Comparison of ENCODE assay signal across 25 cellular contexts in genomic region chr18:23718731-23719130, GRCh38. TPM values are rescaled to one million over a fixed set of nuclear protein-coding genes. Genes with fewer than 3 reads are reported as not detected.
DNase-seq lines count a peak whose midpoint lies in the region; ATAC-seq and TF ChIP-seq lines count a peak whose summit lies in the region.
"Had no signal": no experiment of that assay in that cellular context is flagged by ENCODE, and none has a peak within 500 bp of the region (broad histone marks: within the 10 kb centered on the region; RNA-seq: fewer than 3 reads in every experiment).

No MANE protein-coding gene starts in this region.

- H4K12ac ChIP-seq in trophoblast cell (ENCODE audit: low read depth, low read length): no peak overlapping the region

- H3K4me1 ChIP-seq in GM23248 (ENCODE audit: insufficient read depth) (peaks cover 52% of the 10 kb centered on the region), trophoblast cell (ENCODE audit: control insufficient read depth in 1 of 2, insufficient read depth in 2 of 2, low read length in 2 of 2) (peaks cover 6 to 8% of the 10 kb centered on the region in 2 experiments), hepatocyte (ENCODE audit: insufficient read depth) (peaks cover 27% of the 10 kb centered on the region), transverse colon (peaks cover 0 to 11% (median 4%) of the 10 kb centered on the region in 4 donors)
- H3K4me1 ChIP-seq: lower lobe of right lung had no signal

- H3K9me2 ChIP-seq in GM23248 (ENCODE audit: insufficient read depth): no peaks in the 10 kb centered on the region
- no peaks in the 10 kb centered on the region for H3K9me2 ChIP-seq in hepatocyte (replicated peaks; ENCODE audit: insufficient read depth)

- H4K8ac ChIP-seq in trophoblast cell (ENCODE audit: low read depth, low read length): no peak overlapping the region

- H3K27ac ChIP-seq in GM23248 (peak overlapping the region; percentile 96), trophoblast cell (ENCODE audit: low read depth, low read length) (no peak overlapping the region), hepatocyte (no peak overlapping the region), transverse colon (no peak overlapping the region)
- H3K27ac ChIP-seq: cardiac muscle cell, gastroesophageal sphincter, HL-60, lower lobe of right lung, thoracic aorta had no signal

- H3K23ac ChIP-seq in trophoblast cell (ENCODE audit: low read length): no peak overlapping the region

- H3K27me3 ChIP-seq in GM23248 (replicated peaks; ENCODE audit: insufficient read depth) (no peaks in the 10 kb centered on the region), trophoblast cell (ENCODE audit: insufficient read depth, low read length) (no peaks in the 10 kb centered on the region), hepatocyte (no peaks in the 10 kb centered on the region), transverse colon (no peaks in the 10 kb centered on the region)
- H3K27me3 ChIP-seq: cardiac muscle cell, gastroesophageal sphincter had no signal

- no peak overlapping the region for H2AK5ac ChIP-seq in trophoblast cell (ENCODE audit: low read length)

- no peak overlapping the region for H3K18ac ChIP-seq in trophoblast cell (ENCODE audit: low read length)

- no peak overlapping the region for H3K4me3 Mint-ChIP-seq in naive thymus-derived CD8-positive, alpha-beta T cell
- H3K4me3 Mint-ChIP-seq: CD8-positive, alpha-beta memory T cell; GM23338 had no signal

- no peak overlapping the region for H3K27ac Mint-ChIP-seq in naive thymus-derived CD8-positive, alpha-beta T cell
- H3K27ac Mint-ChIP-seq: CD8-positive, alpha-beta memory T cell; GM23338 had no signal

- H3K4me3 ChIP-seq in GM23248 (no peak overlapping the region), epithelial cell of esophagus (ENCODE audit: low read length) (no peak overlapping the region), trophoblast cell (ENCODE audit: low read depth, low read length) (no peak overlapping the region), hepatocyte (no peak overlapping the region), transverse colon (no peak overlapping the region)
- H3K4me3 ChIP-seq: cardiac muscle cell, gastroesophageal sphincter, GM23338, lower lobe of right lung, thoracic aorta had no signal

- WGBS in GM23248 (ENCODE audit: low coverage in 1 of 2, low lambda C conversion rate in 2 of 2, missing lambda C conversion rate in 2 of 2), 2 experiments: 94 to 98% methylated on average over 2 of the region's 2 CpGs
- WGBS in trophoblast cell (ENCODE audit: extremely low coverage, insufficient coverage, insufficient read length): no CpG with 5 or more reads among the region's 2 CpGs
- 88% methylated on average over 2 of the region's 2 CpGs for WGBS in hepatocyte (ENCODE audit: low lambda C conversion rate, missing lambda C conversion rate)
- 67 to 92% methylated on average over 1 to 2 of the region's 2 CpGs for WGBS in transverse colon (ENCODE audit: low coverage in 1 of 2), 2 donors

- in situ Hi-C loops in GM23248 (cut with MboI) (no loop called here), transverse colon (cut with MboI; ENCODE audit: low pct_ligation_motif_present in 1 of 4, low pct_unique_long_range_greater_than_20kb in 1 of 4, low sequenced_read_pairs in 3 of 4) (no loop called here)

- TF ChIP-seq CTCF in epithelial cell of esophagus (IDR thresholded peaks at IDR 0.05; ENCODE audit: insufficient read depth, low read depth, low read length, missing control alignments) (no peak), hepatocyte (IDR thresholded peaks at IDR 0.05; ENCODE audit: poor library complexity) (no peak), transverse colon (IDR thresholded peaks at IDR 0.05) (no peak)

- H2AFZ ChIP-seq in GM23248: no peak overlapping the region
- H2AFZ ChIP-seq in trophoblast cell (ENCODE audit: insufficient read depth, low read length, poor library complexity): no peak overlapping the region
- H2AFZ ChIP-seq in hepatocyte: no peak overlapping the region
- H2AFZ ChIP-seq: GM23338 had no signal

- peak overlapping the region; percentile 14 for H2BK12ac ChIP-seq in trophoblast cell (ENCODE audit: low read length)

- peak overlapping the region; percentile 9 for H2BK120ac ChIP-seq in trophoblast cell (ENCODE audit: insufficient read depth, low read length, poor library complexity)

- DNase-seq in GM23248: no peak
- DNase-seq in RPMI7951 (ENCODE audit: low read depth): peak; percentile 49
- peak; percentile 16 for DNase-seq in epithelial cell of esophagus (ENCODE audit: low read depth)
- DNase-seq in trophoblast cell: peak in 1 of 2 donors; percentile 19
- no peak for DNase-seq in naive thymus-derived CD8-positive, alpha-beta T cell
- DNase-seq in hepatocyte (ENCODE audit: low spot score): no peak
- DNase-seq in transverse colon: no peak
- DNase-seq: activated CD4-positive, CD25-positive, alpha-beta regulatory T cell; activated T-cell treated with anti-CD3 and anti-CD28 coated beads, Interleukin-2, amount 50 U/mL, for 1 hour; CD8-positive, alpha-beta memory T cell; DMS79 treated with DMSO at 0.1 percent for 48 hours; kidney; lower lobe of right lung; NCI-H1417 treated with DMSO at 0.1 percent for 48 hours; NCI-H510A treated with DMSO at 0.1 percent for 48 hours; nucleus accumbens; stimulated activated CD4-positive, alpha-beta T cell treated with anti-CD3 and anti-CD28 coated beads, Interleukin-4, amount 100 ng/mL, for 1 hour; stimulated activated naive CD4-positive, alpha-beta T cell; T-helper 9 cell had no signal

- TF ChIP-seq EP300 in transverse colon (IDR thresholded peaks at IDR 0.05; ENCODE audit: low read depth): no peak

- no peak overlapping the region for H3K14ac ChIP-seq in trophoblast cell (ENCODE audit: low read length)

- intact Hi-C loops in transverse colon (cut with DNase I; ENCODE audit: low total_unique reads): no loop called here

- no peak overlapping the region for H3K4ac ChIP-seq in trophoblast cell (ENCODE audit: low read depth, low read length)

- TF ChIP-seq POLR2A in transverse colon (IDR thresholded peaks at IDR 0.05): no peak

- H3K36me3 ChIP-seq in GM23248 (ENCODE audit: low read depth): no peaks in the 10 kb centered on the region
- no peaks in the 10 kb centered on the region for H3K36me3 ChIP-seq in trophoblast cell (ENCODE audit: control insufficient read depth in 1 of 2, insufficient read depth in 2 of 2, low read length in 2 of 2)
- no peaks in the 10 kb centered on the region for H3K36me3 ChIP-seq in hepatocyte (replicated peaks; ENCODE audit: insufficient read depth, low read depth)
- no peaks in the 10 kb centered on the region for H3K36me3 ChIP-seq in transverse colon
- H3K36me3 ChIP-seq: cardiac muscle cell, gastroesophageal sphincter, lower lobe of right lung, thoracic aorta had no signal

- peak overlapping the region; percentile 63 for H3K9ac ChIP-seq in GM23248
- H3K9ac ChIP-seq in trophoblast cell (ENCODE audit: low read length): no peak overlapping the region

- peaks cover 0 to 20% (median 2%) of the 10 kb centered on the region in 5 donors for H3K27me3 Mint-ChIP-seq in naive thymus-derived CD8-positive, alpha-beta T cell

- H2BK5ac ChIP-seq in trophoblast cell (ENCODE audit: low read depth, low read length, poor library complexity): no peak overlapping the region

- peak overlapping the region; percentile 25 for H4K91ac ChIP-seq in trophoblast cell (ENCODE audit: low read depth, low read length)

- H3K36me3 Mint-ChIP-seq in naive thymus-derived CD8-positive, alpha-beta T cell: no peaks in the 10 kb centered on the region
- H3K36me3 Mint-ChIP-seq: CD8-positive, alpha-beta memory T cell had no signal

- H3K4me1 Mint-ChIP-seq in naive thymus-derived CD8-positive, alpha-beta T cell: peaks cover 0 to 1% (median 0%) of the 10 kb centered on the region in 4 donors
- H3K4me1 Mint-ChIP-seq: CD8-positive, alpha-beta memory T cell had no signal

- no peak for ATAC-seq in GM19463 (IDR thresholded peaks at IDR 0.05; ENCODE audit: unreplicated experiment)
- ATAC-seq in naive thymus-derived CD8-positive, alpha-beta T cell: no peak
- ATAC-seq: gastroesophageal sphincter, GM23338 had no signal

- no peaks in the 10 kb centered on the region for H3K79me1 ChIP-seq in trophoblast cell (ENCODE audit: low read length)

- H3F3A ChIP-seq in GM23248 (ENCODE audit: insufficient read depth): peaks cover 46% of the 10 kb centered on the region

- POLR2A ChIA-PET in naive thymus-derived CD8-positive, alpha-beta T cell (lab: Charles Lee): no interaction called here

- H4K20me1 ChIP-seq in GM23248 (ENCODE audit: insufficient read depth) (no peaks in the 10 kb centered on the region), hepatocyte (ENCODE audit: insufficient read depth, poor library complexity, severe bottlenecking) (no peaks in the 10 kb centered on the region)

- no peaks in the 10 kb centered on the region for H3K9me3 Mint-ChIP-seq in naive thymus-derived CD8-positive, alpha-beta T cell
- H3K9me3 Mint-ChIP-seq: CD8-positive, alpha-beta memory T cell; GM23338 had no signal

- H3K9me3 ChIP-seq in GM23248 (ENCODE audit: low read depth) (no peaks in the 10 kb centered on the region), trophoblast cell (ENCODE audit: insufficient read depth, low read depth, low read length) (no peaks in the 10 kb centered on the region), hepatocyte (ENCODE audit: low read depth) (no peaks in the 10 kb centered on the region), transverse colon (no peaks in the 10 kb centered on the region)
- H3K9me3 ChIP-seq: gastroesophageal sphincter, lower lobe of right lung, thoracic aorta had no signal

- H3K79me2 ChIP-seq in GM23248 (ENCODE audit: insufficient read depth) (no peaks in the 10 kb centered on the region), trophoblast cell (ENCODE audit: control insufficient read depth, insufficient read depth, low read length, poor library complexity) (no peaks in the 10 kb centered on the region), hepatocyte (peaks cover 3% of the 10 kb centered on the region)

- H3K4me2 ChIP-seq in GM23248 (ENCODE audit: unreplicated experiment) (peak overlapping the region; percentile 53), trophoblast cell (ENCODE audit: low read length) (no peak overlapping the region), hepatocyte (no peak overlapping the region)
- H3K4me2 ChIP-seq: GM23338 had no signal

RNA-seq across cellular contexts. Expression of gene LAMA3, which starts 29.5 kb away (rescaled TPM):
- total RNA-seq in GM23248 (2014; rRNA removed; shearing (Covaris generic)): 1.9 and 3.5 TPM in 2 replicates
- polyA plus RNA-seq in GM23248 (2016; fragmentation: Nextera tagmentation; extraction: Ambion mirVana) (0.46 and 0.93 TPM in 2 replicates), hepatocyte (27.8 and 29.9 TPM in 2 replicates)
- total RNA-seq in RPMI7951 (2014; rRNA removed; shearing (Covaris generic)): 0.49 and 2.9 TPM in 2 replicates
- 0.04 and 0.10 TPM in 2 replicates for polyA plus RNA-seq in trophoblast cell (2013)
- not detected for total RNA-seq in naive thymus-derived CD8-positive, alpha-beta T cell
- polyA plus RNA-seq in naive thymus-derived CD8-positive, alpha-beta T cell: not detected
- total RNA-seq in hepatocyte (52.1 and 63.3 TPM in 2 replicates), transverse colon (10 to 100 TPM; 17.5 to 71.8 (median 47.4) TPM)
- total RNA-seq: CD8-positive, alpha-beta memory T cell had no signal
- polyA plus RNA-seq: cardiac muscle cell had no signal

RNA-seq across cellular contexts. Expression of gene ANKRD29, which starts 56.0 kb away (rescaled TPM):
- total RNA-seq in GM23248 (2014; rRNA removed; shearing (Covaris generic)): 8.9 and 9.2 TPM in 2 replicates
- polyA plus RNA-seq in GM23248 (2016; fragmentation: Nextera tagmentation; extraction: Ambion mirVana) (8.0 and 8.9 TPM in 2 replicates), hepatocyte (7.7 and 8.9 TPM in 2 replicates)
- total RNA-seq in RPMI7951 (2014; rRNA removed; shearing (Covaris generic)): 1.6 and 1.8 TPM in 2 replicates
- polyA plus RNA-seq in trophoblast cell (2013): not detected in 2 replicates
- not detected for total RNA-seq in naive thymus-derived CD8-positive, alpha-beta T cell
- not detected for polyA plus RNA-seq in naive thymus-derived CD8-positive, alpha-beta T cell
- total RNA-seq in hepatocyte (12.1 and 17.4 TPM in 2 replicates), transverse colon (1 to 10 TPM in 2 of 4 donors, under 1 TPM in 2; 0.75 to 2.2 (median 1.5) TPM)
- total RNA-seq: CD8-positive, alpha-beta memory T cell had no signal
- polyA plus RNA-seq: CD8-positive, alpha-beta memory T cell had no signal

Comparison
In these comparisons a context has a peak if more than half of its experiments do, and no peak if none do; other contexts are left out.
1. DNase-seq: peak in RPMI7951 (single experiment) and epithelial cell of esophagus (single experiment); none in GM23248 (single experiment), naive thymus-derived CD8-positive, alpha-beta T cell (0 of 10), hepatocyte (single experiment) and transverse colon (single experiment).